Comparison of ENCODE assay signal across 22 cellular contexts in genomic region chr10:77678146-77678545, GRCh38. TPM values are rescaled to one million over a fixed set of nuclear protein-coding genes. Genes with fewer than 3 reads are reported as not detected.
DNase-seq lines count a peak whose midpoint lies in the region; ATAC-seq, FAIRE-seq and TF ChIP-seq lines count a peak whose summit lies in the region.
"Had no signal": no experiment of that assay in that cellular context is flagged by ENCODE, and none has a peak within 500 bp of the region (broad histone marks: within the 10 kb centered on the region; RNA-seq: fewer than 3 reads in every experiment).

No MANE protein-coding gene starts in this region.

- intact Hi-C loops in GM12878 (cut with micrococcal nuclease; ENCODE audit: unreplicated experiment) (loop anchor here (5.0 kb wide), 1 partner anchor 34 kb away; no protein-coding TSS in a partner anchor), esophagus muscularis mucosa (cut with DNase I) (no loop called here)

- FAIRE-seq in GM12878 (lab: Jason Lieb, UNC), result no peak
- FAIRE-seq: A549, D721Med, G401.6 had no signal

- no TSS peak for BruUV-seq in GM12878 (replicated peaks; lab: Mats Ljungman, UMichigan)

- POLR2A ChIA-PET in GM12878 (lab: Charles Lee), result interaction anchor here (0.7 kb wide), 2 partner anchors 304 to 537 kb away, joined by 3 read pairs; no protein-coding TSS in a partner anchor

- H3K4me1 ChIP-seq in GM12878 (ENCODE audit: control insufficient read depth, insufficient read depth, low read length) (peaks cover 14% of the 10 kb centered on the region), esophagus muscularis mucosa (no peaks in the 10 kb centered on the region)
- H3K4me1 ChIP-seq: Caco-2 had no signal

- no peaks in the 10 kb centered on the region for H3K9me3 Mint-ChIP-seq in activated naive CD4-positive, alpha-beta T cell treated with anti-CD3 and anti-CD28 coated beads, Interleukin-2, amount 50 U/mL, for 24 hours
- no peaks in the 10 kb centered on the region for H3K9me3 Mint-ChIP-seq in stimulated activated naive B cell treated with anti-CD40 and anti-IgM and Interleukin-4, amounts not matched to agents 10 μg/mL and 1 μg/mL and 100 μg/mL, for 72 hours
- H3K9me3 Mint-ChIP-seq in activated T-helper 17 cell treated with anti-CD3 and anti-CD28 coated beads, Interleukin-2, amount 50 U/mL, for 72 hours, result no peaks in the 10 kb centered on the region
- H3K9me3 Mint-ChIP-seq: CD4-positive, alpha-beta T cell; CD8-positive, alpha-beta T cell had no signal

- RAD21 ChIA-PET in GM12878 (lab: Charles Lee; ENCODE audit: unreplicated experiment), result interaction anchor here (0.8 to 1.1 kb wide), 3 partner anchors 23 to 34 kb away, joined by 3 to 4 read pairs (median 3); no protein-coding TSS in a partner anchor

- in situ Hi-C loops in GM12878 (cut with MboI), result no loop called here

- TF ChIP-seq EP300 in GM12878 (IDR thresholded peaks at IDR 0.05; ENCODE audit: borderline replicate concordance in 1 of 2, control insufficient read depth in 1 of 2, low read depth in 2 of 2, low read length in 2 of 2) (no peak), esophagus muscularis mucosa (IDR thresholded peaks at IDR 0.05) (no peak)

- no peaks in the 10 kb centered on the region for H3K4me1 Mint-ChIP-seq in activated naive CD4-positive, alpha-beta T cell treated with anti-CD3 and anti-CD28 coated beads, Interleukin-2, amount 50 U/mL, for 24 hours
- H3K4me1 Mint-ChIP-seq in stimulated activated naive B cell treated with anti-CD40 and anti-IgM and Interleukin-4, amounts not matched to agents 10 μg/mL and 1 μg/mL and 100 μg/mL, for 72 hours, result peaks cover 0 to under 1% of the 10 kb centered on the region in 2 donors
- H3K4me1 Mint-ChIP-seq in activated T-helper 17 cell treated with anti-CD3 and anti-CD28 coated beads, Interleukin-2, amount 50 U/mL, for 72 hours, result no peaks in the 10 kb centered on the region
- H3K4me1 Mint-ChIP-seq: B cell had no signal

- H3K4me3 Mint-ChIP-seq in activated naive CD4-positive, alpha-beta T cell treated with anti-CD3 and anti-CD28 coated beads, Interleukin-2, amount 50 U/mL, for 24 hours, result no peak overlapping the region
- H3K4me3 Mint-ChIP-seq in stimulated activated naive B cell treated with anti-CD40 and anti-IgM and Interleukin-4, amounts not matched to agents 10 μg/mL and 1 μg/mL and 100 μg/mL, for 72 hours, result no peak overlapping the region
- H3K4me3 Mint-ChIP-seq in activated T-helper 17 cell treated with anti-CD3 and anti-CD28 coated beads, Interleukin-2, amount 50 U/mL, for 72 hours, result no peak overlapping the region
- H3K4me3 Mint-ChIP-seq: B cell; CD4-positive, alpha-beta T cell; CD8-positive, alpha-beta T cell had no signal

- no peak for TF ChIP-seq POLR2A in GM12878 (IDR thresholded peaks at IDR 0.05; ENCODE audit: low read depth, low read length)
- no peak for TF ChIP-seq POLR2A in esophagus muscularis mucosa (IDR thresholded peaks at IDR 0.05; ENCODE audit: low read depth)

- no peak for TF ChIP-seq RAD21 in GM12878 (IDR thresholded peaks at IDR 0.05; ENCODE audit: insufficient read depth, low read depth, low read length)

- H3K4me2 ChIP-seq in GM12878 (ENCODE audit: control insufficient read depth, insufficient read depth), result no peak overlapping the region
- H3K4me2 ChIP-seq: A549 had no signal

- H3K9me3 ChIP-seq in GM12878 (replicated peaks; ENCODE audit: control insufficient read depth, insufficient read depth, low read length), result peaks cover 3% of the 10 kb centered on the region; the same call in 2 of the 3 replicates
- H3K9me3 ChIP-seq in esophagus muscularis mucosa, result no peaks in the 10 kb centered on the region
- H3K9me3 ChIP-seq: A549; BLaER1 treated with 17β-estradiol and CSF1 and Interleukin-3, amounts not matched to agents 10 nM and 100 nM; Caco-2 had no signal

- no peak for TF ChIP-seq CTCF in GM12878 (IDR thresholded peaks at IDR 0.05 in 2 of 3, conservative IDR thresholded peaks at IDR 0.05 in 1 of 3; ENCODE audit: control insufficient read depth in 2 of 3, extremely low read depth in 1 of 3, insufficient read depth in 1 of 3, low read depth in 3 of 3, low read length in 3 of 3)
- no peak for TF ChIP-seq CTCF in esophagus muscularis mucosa (IDR thresholded peaks at IDR 0.05)

- WGBS in GM12878 (ENCODE audit: insufficient coverage, insufficient replicate concordance, low lambda C conversion rate, missing lambda C conversion rate), result 67% methylated on average over 3 of the region's 3 CpGs
- 87% methylated on average over 3 of the region's 3 CpGs for WGBS in esophagus muscularis mucosa

- DNase-seq in activated naive CD4-positive, alpha-beta T cell (lab: John Stamatoyannopoulos, UW), result no peak
- DNase-seq in GM12878 (ENCODE audit: low read depth, low spot score) (no peak), esophagus muscularis mucosa (ENCODE audit: extremely low spot score) (peak; percentile 78)
- DNase-seq in stimulated activated naive B cell treated with anti-CD40 and anti-IgM and Interleukin-4, amounts not matched to agents 10 μg/mL and 1 μg/mL and 100 μg/mL, for 72 hours, result no peak
- DNase-seq: AML-193; Caco-2; Calu3; CD4-positive, alpha-beta T cell; CD8-positive, alpha-beta T cell; DMS79 treated with DMSO at 0.1 percent for 48 hours; GF-D8 had no signal

- ATAC-seq in GM12878, result no peak
- no peak for ATAC-seq in stimulated activated naive B cell treated with anti-CD40 and anti-IgM and Interleukin-4, amounts not matched to agents 10 μg/mL and 1 μg/mL and 100 μg/mL, for 72 hours (replicated peaks)
- ATAC-seq in GM18867 (IDR thresholded peaks at IDR 0.05; ENCODE audit: unreplicated experiment), result no peak
- no peak for ATAC-seq in activated T-helper 17 cell treated with anti-CD3 and anti-CD28 coated beads, Interleukin-2, amount 50 U/mL, for 72 hours (replicated peaks)
- no peak for ATAC-seq in GM21423 (IDR thresholded peaks at IDR 0.05; ENCODE audit: unreplicated experiment)
- ATAC-seq: A549; CD8-positive, alpha-beta T cell had no signal

- no peak overlapping the region for H3K9ac ChIP-seq in GM12878 (ENCODE audit: control insufficient read depth, insufficient read depth, low read length)
- H3K9ac ChIP-seq: BLaER1 treated with 17β-estradiol and CSF1 and Interleukin-3, amounts not matched to agents 10 nM and 100 nM had no signal

- H3K36me3 ChIP-seq in GM12878 (ENCODE audit: control insufficient read depth in 2 of 2, insufficient read depth in 2 of 2, low read length in 1 of 2), result no peaks in the 10 kb centered on the region; a peak in 2 of 4 replicates
- H3K36me3 ChIP-seq in esophagus muscularis mucosa, result no peaks in the 10 kb centered on the region
- H3K36me3 ChIP-seq: BLaER1 treated with 17β-estradiol and CSF1 and Interleukin-3, amounts not matched to agents 10 nM and 100 nM had no signal

- peaks cover 10% of the 10 kb centered on the region for H3K27me3 Mint-ChIP-seq in activated naive CD4-positive, alpha-beta T cell treated with anti-CD3 and anti-CD28 coated beads, Interleukin-2, amount 50 U/mL, for 24 hours
- H3K27me3 Mint-ChIP-seq in stimulated activated naive B cell treated with anti-CD40 and anti-IgM and Interleukin-4, amounts not matched to agents 10 μg/mL and 1 μg/mL and 100 μg/mL, for 72 hours, result peaks cover 15 to 21% of the 10 kb centered on the region in 2 donors
- H3K27me3 Mint-ChIP-seq in activated T-helper 17 cell treated with anti-CD3 and anti-CD28 coated beads, Interleukin-2, amount 50 U/mL, for 72 hours, result peaks cover 10% of the 10 kb centered on the region

- H3K27me3 ChIP-seq in GM12878 (replicated peaks in 1 of 2; ENCODE audit: control insufficient read depth in 2 of 2, insufficient read depth in 2 of 2, low read length in 1 of 2) (no peaks in the 10 kb centered on the region), esophagus muscularis mucosa (no peaks in the 10 kb centered on the region)
- H3K27me3 ChIP-seq: BLaER1 treated with 17β-estradiol and CSF1 and Interleukin-3, amounts not matched to agents 10 nM and 100 nM had no signal

- CTCF ChIA-PET in GM12878 (lab: Yijun Ruan, JAX), result interaction anchor here (0.6 to 1.3 kb wide), 3 partner anchors 9 to 33 kb away, joined by 3 to 4 read pairs (median 3); no protein-coding TSS in a partner anchor

- H3K27ac Mint-ChIP-seq in activated naive CD4-positive, alpha-beta T cell treated with anti-CD3 and anti-CD28 coated beads, Interleukin-2, amount 50 U/mL, for 24 hours, result peak overlapping the region; percentile 33
- H3K27ac Mint-ChIP-seq in stimulated activated naive B cell treated with anti-CD40 and anti-IgM and Interleukin-4, amounts not matched to agents 10 μg/mL and 1 μg/mL and 100 μg/mL, for 72 hours, result peak overlapping the region; percentile 37
- no peak overlapping the region for H3K27ac Mint-ChIP-seq in activated T-helper 17 cell treated with anti-CD3 and anti-CD28 coated beads, Interleukin-2, amount 50 U/mL, for 72 hours
- H3K27ac Mint-ChIP-seq: B cell; CD4-positive, alpha-beta T cell; CD8-positive, alpha-beta T cell had no signal

- H4K20me1 ChIP-seq in GM12878 (ENCODE audit: control insufficient read depth, insufficient read depth), result no peaks in the 10 kb centered on the region
- H4K20me1 ChIP-seq: BLaER1 treated with 17β-estradiol and CSF1 and Interleukin-3, amounts not matched to agents 10 nM and 100 nM had no signal

- H3K4me3 ChIP-seq in GM12878 (no peak overlapping the region), esophagus muscularis mucosa (no peak overlapping the region)
- H3K4me3 ChIP-seq: A549; BLaER1 treated with 17β-estradiol and CSF1 and Interleukin-3, amounts not matched to agents 10 nM and 100 nM had no signal

- no peaks in the 10 kb centered on the region for H3K79me2 ChIP-seq in GM12878 (ENCODE audit: control insufficient read depth, insufficient read depth, low read length)

- H3K36me3 Mint-ChIP-seq in activated naive CD4-positive, alpha-beta T cell treated with anti-CD3 and anti-CD28 coated beads, Interleukin-2, amount 50 U/mL, for 24 hours, result no peaks in the 10 kb centered on the region
- no peaks in the 10 kb centered on the region for H3K36me3 Mint-ChIP-seq in stimulated activated naive B cell treated with anti-CD40 and anti-IgM and Interleukin-4, amounts not matched to agents 10 μg/mL and 1 μg/mL and 100 μg/mL, for 72 hours
- no peaks in the 10 kb centered on the region for H3K36me3 Mint-ChIP-seq in activated T-helper 17 cell treated with anti-CD3 and anti-CD28 coated beads, Interleukin-2, amount 50 U/mL, for 72 hours (ENCODE audit: low read depth)
- H3K36me3 Mint-ChIP-seq: CD8-positive, alpha-beta T cell had no signal

- SMC1A ChIA-PET in GM12878 (lab: Charles Lee; ENCODE audit: uncharacterized antibody, unreplicated experiment), result interaction anchor here (0.7 to 1.4 kb wide), 4 partner anchors 9 to 37 kb away, joined by 3 to 5 read pairs (median 4); no protein-coding TSS in a partner anchor

- H3K27ac ChIP-seq in GM12878 (ENCODE audit: control insufficient read depth, insufficient read depth) (peak overlapping the region; percentile 4; the same call in 1 of the 2 replicates), esophagus muscularis mucosa (replicated peaks in 1 of 4) (no peak overlapping the region)
- H3K27ac ChIP-seq: 22Rv1; A549; BLaER1 treated with 17β-estradiol and CSF1 and Interleukin-3, amounts not matched to agents 10 nM and 100 nM; C4-2B had no signal

- H2AFZ ChIP-seq in GM12878 (ENCODE audit: control insufficient read depth, low read depth, low read length), result no peak overlapping the region

RNA-seq across cellular contexts. Expression of gene KCNMA1, which starts 40.5 kb away (rescaled TPM):
- total RNA-seq in GM12878 (2013; cell fraction: nucleolus; rRNA removed), result 131 and 133 TPM in 2 replicates
- total RNA-seq in GM12878 (2014; rRNA removed) (17.9 and 19.1 TPM in 2 replicates), GM12878 (2014; rRNA removed; fragmentation: Illumina TruSeq; extraction: Trizol) (20.0 and 22.4 TPM in 2 replicates), GM12878 (2021) (35.6 and 37.0 TPM in 2 replicates), esophagus muscularis mucosa (100 to 1,000 TPM; 146 to 300 (median 265) TPM)
- 2.5 TPM for polyA plus RNA-seq in GM12878 (2011; ENCODE audit: low read depth)
- polyA plus RNA-seq in GM12878 (2011; rRNA removed) (7.4 and 10.6 TPM in 2 replicates), GM12878 (2014; fragmentation: Illumina TruSeq; extraction: Trizol) (22.5 and 28.1 TPM in 2 replicates), GM12878 (2014; fragmentation: Nextera tagmentation; extraction: Ambion mirVana) (10 to 100 TPM in 1 of 2 experiments, 1 to 10 TPM in 1; 8.5 to 14.0 TPM), GM12878 (2014; rRNA removed) (40.7 and 48.2 TPM in 2 replicates), GM12878 (2016; fragmentation: Nextera tagmentation; extraction: Ambion mirVana) (10 to 100 TPM; 72.5 to 77.0 TPM)
- 9.8 and 10.7 TPM in 2 replicates for polyA plus RNA-seq in GM12878 (2011; cell fraction: cytosol; rRNA removed)
- 25.2 and 26.9 TPM in 2 replicates for polyA plus RNA-seq in GM12878 (2011; cell fraction: nucleus; rRNA removed)
- polyA plus RNA-seq in GM12878 (2012), result 2.5 and 2.8 TPM in 2 replicates
- 39.1 and 39.8 TPM in 2 replicates for polyA minus RNA-seq in GM12878 (2011; rRNA and poly(A)+ RNA removed)
- polyA minus RNA-seq in GM12878 (2011; cell fraction: cytosol; rRNA and poly(A)+ RNA removed), result 2.8 and 4.3 TPM in 2 replicates
- 48.6 and 74.1 TPM in 2 replicates for polyA minus RNA-seq in GM12878 (2011; cell fraction: nucleus; rRNA and poly(A)+ RNA removed)
- total RNA-seq in activated T-helper 17 cell treated with anti-CD3 and anti-CD28 coated beads, Interleukin-2, amount 50 U/mL, for 72 hours, result under 1 TPM; 0.48 to 0.56 TPM
- total RNA-seq: CD4-positive, alpha-beta T cell; CD8-positive, alpha-beta T cell had no signal

Comparison
In these comparisons a context has a peak if more than half of its experiments do, and no peak if none do; other contexts are left out.
1. RNA of gene KCNMA1, which starts 40.5 kb away (total RNA-seq): 146 to 300 TPM in esophagus muscularis mucosa and 17.9 to 133 TPM in GM12878; 0.48 to 0.56 TPM in activated T-helper 17 cell treated with anti-CD3 and anti-CD28 coated beads, Interleukin-2, amount 50 U/mL, for 72 hours; every median in the first group is over 10 times any median in the second.